ENCODE assay signal across 29 cellular contexts in genomic region chr1:238608139-238608538, GRCh38.
"Had no signal": no experiment of that assay in that cellular context is flagged by ENCODE, and none has a peak within 500 bp of the region (broad histone marks: within the 10 kb centered on the region; RNA-seq: fewer than 3 reads in every experiment).

No MANE protein-coding gene starts in this region.

- H3K27ac Mint-ChIP-seq: activated CD4-positive, alpha-beta T cell treated with anti-CD3 and anti-CD28 coated beads, Interleukin-2, amount 10 ng/mL, durations not matched to agents 7 days and 5 days; activated CD8-positive, alpha-beta memory T cell treated with anti-CD3 and anti-CD28 coated beads, Interleukin-2, amount 10 ng/mL, durations not matched to agents 7 days and 5 days; activated CD8-positive, alpha-beta T cell treated with anti-CD3 and anti-CD28 coated beads for 36 hours; activated naive CD4-positive, alpha-beta T cell treated with anti-CD3 and anti-CD28 coated beads, Interleukin-2, amount 10 ng/mL, durations not matched to agents 7 days and 5 days; effector memory CD8-positive, alpha-beta T cell; mesothelial cell of epicardium; naive thymus-derived CD8-positive, alpha-beta T cell; neural progenitor cell; stimulated activated memory B cell treated with anti-CD40 and anti-IgM and Interleukin-4, amounts not matched to agents 10 μg/mL and 1 μg/mL and 100 μg/mL, for 72 hours had no signal

- H3K36me3 ChIP-seq: colonic mucosa, esophagus squamous epithelium, gastrocnemius medialis, left lung, neural progenitor cell, sigmoid colon, stomach, suprapubic skin, tibial nerve, WERI-Rb-1 had no signal

- DNase-seq: activated CD4-positive, alpha-beta T cell treated with anti-CD3 and anti-CD28 coated beads, Interleukin-2, amount 10 ng/mL, durations not matched to agents 7 days and 5 days; activated CD4-positive, CD25-positive, alpha-beta regulatory T cell treated with anti-CD3 and anti-CD28 coated beads, Interleukin-2, amount 50 U/mL, for 72 hours; activated CD8-positive, alpha-beta memory T cell treated with anti-CD3 and anti-CD28 coated beads, Interleukin-2, amount 10 ng/mL, durations not matched to agents 7 days and 5 days; activated CD8-positive, alpha-beta T cell treated with anti-CD3 and anti-CD28 coated beads for 36 hours; activated effector memory CD4-positive, alpha-beta T cell treated with anti-CD3 and anti-CD28 coated beads, Interleukin-2, amount 50 U/mL, for 16 hours; activated naive CD4-positive, alpha-beta T cell treated with anti-CD3 and anti-CD28 coated beads, Interleukin-2, amount 10 ng/mL, durations not matched to agents 7 days and 5 days; activated T-cell treated with anti-CD3 and anti-CD28 coated beads for 4 hours; amygdala; colonic mucosa; dorsolateral prefrontal cortex; effector memory CD8-positive, alpha-beta T cell; esophagus squamous epithelium; gastrocnemius medialis; hippocampal formation; kidney glomerular epithelial cell; left lung; mammary epithelial cell; naive thymus-derived CD8-positive, alpha-beta T cell; posterior cingulate gyrus; sigmoid colon; stimulated activated CD4-positive, alpha-beta T cell treated with anti-CD3 and anti-CD28 coated beads, Interleukin-15, amount 100 ng/mL, for 24 hours; stomach; WERI-Rb-1 had no signal

- H3K9ac ChIP-seq: neural progenitor cell had no signal

- H3K27ac ChIP-seq: colonic mucosa, dorsolateral prefrontal cortex, esophagus squamous epithelium, gastrocnemius medialis, left lung, neural progenitor cell, sigmoid colon, stomach, suprapubic skin, tibial nerve, WERI-Rb-1 had no signal

- H3K4me3 Mint-ChIP-seq: activated CD4-positive, alpha-beta T cell treated with anti-CD3 and anti-CD28 coated beads, Interleukin-2, amount 10 ng/mL, durations not matched to agents 7 days and 5 days; activated CD8-positive, alpha-beta memory T cell treated with anti-CD3 and anti-CD28 coated beads, Interleukin-2, amount 10 ng/mL, durations not matched to agents 7 days and 5 days; activated CD8-positive, alpha-beta T cell treated with anti-CD3 and anti-CD28 coated beads for 36 hours; activated naive CD4-positive, alpha-beta T cell treated with anti-CD3 and anti-CD28 coated beads, Interleukin-2, amount 10 ng/mL, durations not matched to agents 7 days and 5 days; effector memory CD8-positive, alpha-beta T cell; mesothelial cell of epicardium; naive thymus-derived CD8-positive, alpha-beta T cell; neural progenitor cell; stimulated activated memory B cell treated with anti-CD40 and anti-IgM and Interleukin-4, amounts not matched to agents 10 μg/mL and 1 μg/mL and 100 μg/mL, for 72 hours had no signal

- H3K27me3 Mint-ChIP-seq: activated CD4-positive, alpha-beta T cell treated with anti-CD3 and anti-CD28 coated beads, Interleukin-2, amount 10 ng/mL, durations not matched to agents 7 days and 5 days; activated CD8-positive, alpha-beta memory T cell treated with anti-CD3 and anti-CD28 coated beads, Interleukin-2, amount 10 ng/mL, durations not matched to agents 7 days and 5 days; activated CD8-positive, alpha-beta T cell treated with anti-CD3 and anti-CD28 coated beads for 36 hours; activated naive CD4-positive, alpha-beta T cell treated with anti-CD3 and anti-CD28 coated beads, Interleukin-2, amount 10 ng/mL, durations not matched to agents 7 days and 5 days; effector memory CD8-positive, alpha-beta T cell; naive thymus-derived CD8-positive, alpha-beta T cell; stimulated activated memory B cell treated with anti-CD40 and anti-IgM and Interleukin-4, amounts not matched to agents 10 μg/mL and 1 μg/mL and 100 μg/mL, for 72 hours had no signal

- H2AFZ ChIP-seq: neural progenitor cell had no signal

- H3K4me2 ChIP-seq: neural progenitor cell, smooth muscle cell had no signal

- H3K4me1 ChIP-seq: colonic mucosa, gastrocnemius medialis, left lung, neural progenitor cell, sigmoid colon, stomach, suprapubic skin, tibial nerve had no signal

- H3K27me3 ChIP-seq: colonic mucosa, dorsolateral prefrontal cortex, esophagus squamous epithelium, gastrocnemius medialis, left lung, neural progenitor cell, sigmoid colon, stomach, suprapubic skin, tibial nerve had no signal

- H3K9me3 ChIP-seq: colonic mucosa, esophagus squamous epithelium, gastrocnemius medialis, sigmoid colon, stomach, suprapubic skin, tibial nerve had no signal

- H3K4me3 ChIP-seq: colonic mucosa, dorsolateral prefrontal cortex, esophagus squamous epithelium, gastrocnemius medialis, left lung, neural progenitor cell, sigmoid colon, smooth muscle cell, stomach, suprapubic skin, tibial nerve had no signal

- H3K36me3 Mint-ChIP-seq: activated CD8-positive, alpha-beta memory T cell treated with anti-CD3 and anti-CD28 coated beads, Interleukin-2, amount 10 ng/mL, durations not matched to agents 7 days and 5 days; activated naive CD4-positive, alpha-beta T cell treated with anti-CD3 and anti-CD28 coated beads, Interleukin-2, amount 10 ng/mL, durations not matched to agents 7 days and 5 days; mesothelial cell of epicardium; naive thymus-derived CD8-positive, alpha-beta T cell; neural progenitor cell; stimulated activated memory B cell treated with anti-CD40 and anti-IgM and Interleukin-4, amounts not matched to agents 10 μg/mL and 1 μg/mL and 100 μg/mL, for 72 hours had no signal

- ATAC-seq: activated CD8-positive, alpha-beta memory T cell treated with anti-CD3 and anti-CD28 coated beads, Interleukin-2, amount 10 ng/mL, durations not matched to agents 7 days and 5 days; activated CD8-positive, alpha-beta T cell treated with anti-CD3 and anti-CD28 coated beads for 36 hours; effector memory CD8-positive, alpha-beta T cell; gastrocnemius medialis; left lung; naive thymus-derived CD8-positive, alpha-beta T cell; stimulated activated memory B cell treated with anti-CD40 and anti-IgM and Interleukin-4, amounts not matched to agents 10 μg/mL and 1 μg/mL and 100 μg/mL, for 72 hours had no signal

- H3K4me1 Mint-ChIP-seq: activated CD4-positive, alpha-beta T cell treated with anti-CD3 and anti-CD28 coated beads, Interleukin-2, amount 10 ng/mL, durations not matched to agents 7 days and 5 days; activated CD8-positive, alpha-beta memory T cell treated with anti-CD3 and anti-CD28 coated beads, Interleukin-2, amount 10 ng/mL, durations not matched to agents 7 days and 5 days; activated naive CD4-positive, alpha-beta T cell treated with anti-CD3 and anti-CD28 coated beads, Interleukin-2, amount 10 ng/mL, durations not matched to agents 7 days and 5 days; mesothelial cell of epicardium; naive thymus-derived CD8-positive, alpha-beta T cell; stimulated activated memory B cell treated with anti-CD40 and anti-IgM and Interleukin-4, amounts not matched to agents 10 μg/mL and 1 μg/mL and 100 μg/mL, for 72 hours had no signal
